ENCODE assay signal across 16 cellular contexts in genomic region chr1:157523774-157524501, GRCh38. TPM values are rescaled to one million over a fixed set of nuclear protein-coding genes. Genes with fewer than 3 reads are reported as not detected.
DNase-seq lines count a peak whose midpoint lies in the region; ATAC-seq and TF ChIP-seq lines count a peak whose summit lies in the region.
"Had no signal": no experiment of that assay in that cellular context is flagged by ENCODE, and none has a peak within 500 bp of the region (broad histone marks: within the 10 kb centered on the region; RNA-seq: fewer than 3 reads in every experiment).

No MANE protein-coding gene starts in this region.

- H3K36me3 ChIP-seq in OCI-LY1 (ENCODE audit: insufficient read depth, low read length), result peaks cover 15% of the 10 kb centered on the region
- no peaks in the 10 kb centered on the region for H3K36me3 ChIP-seq in adrenal gland (replicated peaks in 1 of 2)
- H3K36me3 ChIP-seq: Peyer's patch had no signal

- no peaks in the 10 kb centered on the region for H3K9me3 ChIP-seq in OCI-LY1 (ENCODE audit: low read length)
- no peaks in the 10 kb centered on the region for H3K9me3 ChIP-seq in adrenal gland (replicated peaks in 1 of 3)
- H3K9me3 ChIP-seq: Peyer's patch had no signal

- no peak overlapping the region for H3K4me2 ChIP-seq in OCI-LY1 (ENCODE audit: low read length)

- no peaks in the 10 kb centered on the region for H4K20me1 ChIP-seq in OCI-LY1 (ENCODE audit: insufficient read depth, low read length)

- no peaks in the 10 kb centered on the region for H3K9me2 ChIP-seq in OCI-LY1 (ENCODE audit: low read depth, low read length)

- TF ChIP-seq CTCF in GM10248 (IDR thresholded peaks at IDR 0.05; ENCODE audit: control extremely low read depth, extremely low read depth, low read depth, missing control alignments) (no peak), OCI-LY1 (IDR thresholded peaks at IDR 0.05; ENCODE audit: low read length) (no peak), adrenal gland (IDR thresholded peaks at IDR 0.05) (no peak)

- intact Hi-C loops in adrenal gland (cut with DNase I), result no loop called here

- peak; percentile 78 for ATAC-seq in GM19351 (IDR thresholded peaks at IDR 0.05; ENCODE audit: unreplicated experiment)
- peak; percentile 61 for ATAC-seq in HG02759 (IDR thresholded peaks at IDR 0.05; ENCODE audit: unreplicated experiment)
- no peak for ATAC-seq in HG03097 (IDR thresholded peaks at IDR 0.05; ENCODE audit: low FRiP score, unreplicated experiment)
- ATAC-seq: HCT116 had no signal

- WGBS in adrenal gland, 4 donors, result 81 to 89% (median 83%) methylated on average over 4 to 5 of the region's 5 CpGs

- peak; percentile 48 for DNase-seq in GM10248 (ENCODE audit: extremely low spot score)
- no peak for DNase-seq in stimulated activated CD4-positive, alpha-beta T cell treated with anti-CD3 and anti-CD28 coated beads, Interleukin-2, amount 100 ng/mL, for 48 hours
- no peak for DNase-seq in adrenal gland
- no peak for DNase-seq in SK-N-DZ (ENCODE audit: low spot score)
- DNase-seq: activated T-cell treated with anti-CD3 and anti-CD28 coated beads, Interleukin-2, amount 50 U/mL, for 1 hour; KBM-7; NCI-H2107; stimulated activated CD8-positive, alpha-beta memory T cell treated with anti-CD3 and anti-CD28 coated beads, Interleukin-4, amount 100 ng/mL, for 48 hours had no signal

- H3F3A ChIP-seq in OCI-LY1 (ENCODE audit: insufficient read depth, low read length), result no peaks in the 10 kb centered on the region

- CTCF ChIA-PET in GM10248 (lab: Yijun Ruan, JAX), result interaction anchor here (0.7 to 2.6 kb wide), 13 partner anchors 8 to 160 kb away, joined by 3 to 12 read pairs (median 3); no protein-coding TSS in a partner anchor

- H2AFZ ChIP-seq in OCI-LY1 (ENCODE audit: low read length), result no peak overlapping the region

- H3K79me2 ChIP-seq in OCI-LY1 (ENCODE audit: insufficient read depth, low read length), result no peaks in the 10 kb centered on the region

- H3K27ac ChIP-seq in OCI-LY1 (ENCODE audit: low read depth, low read length, poor library complexity, severe bottlenecking), result peak overlapping the region; percentile 3
- H3K27ac ChIP-seq in adrenal gland, result no peak overlapping the region

- H3K4me3 ChIP-seq in OCI-LY1 (ENCODE audit: low read depth, low read length, poor library complexity, severe bottlenecking), result no peak overlapping the region
- no peak overlapping the region for H3K4me3 ChIP-seq in adrenal gland
- H3K4me3 ChIP-seq: Peyer's patch had no signal

- no peaks in the 10 kb centered on the region for H3K27me3 ChIP-seq in OCI-LY1 (ENCODE audit: insufficient read depth, low read length)
- H3K27me3 ChIP-seq in adrenal gland, result peaks cover 9% of the 10 kb centered on the region
- H3K27me3 ChIP-seq: Peyer's patch had no signal

- H3K4me1 ChIP-seq in OCI-LY1 (ENCODE audit: insufficient read depth, low read length, severe bottlenecking), result peaks cover 14% of the 10 kb centered on the region
- no peaks in the 10 kb centered on the region for H3K4me1 ChIP-seq in adrenal gland (replicated peaks in 1 of 2)
- H3K4me1 ChIP-seq: Peyer's patch had no signal

- H3K9ac ChIP-seq in OCI-LY1 (ENCODE audit: low read length), result no peak overlapping the region

- no peak for TF ChIP-seq POLR2A in adrenal gland (IDR thresholded peaks at IDR 0.05)

- POLR2A ChIA-PET in GM10248 (lab: Yijun Ruan, JAX), result interaction anchor here (0.5 kb wide), 1 partner anchor 278 kb away, joined by 3 read pairs; no protein-coding TSS in a partner anchor

RNA-seq across cellular contexts. Expression of gene FCRL5, which starts 28.4 kb away (rescaled TPM):
- total RNA-seq in adrenal gland, result under 1 TPM in 3 of 8 donors, not detected in 5; 0.14 to 0.36 (median 0.24) TPM
- polyA plus RNA-seq in adrenal gland, result 1 to 10 TPM in 1 of 3 donors, under 1 TPM in 2; under 0.01 to 1.1 (median 0.40) TPM
- not detected in 2 replicates for polyA plus RNA-seq in SK-N-DZ (2014; cell fraction: cytosol; rRNA removed)
- not detected in 2 replicates for polyA plus RNA-seq in SK-N-DZ (2014; cell fraction: nucleus; rRNA removed)
- total RNA-seq: epithelial cell of proximal tubule, skeletal muscle tissue had no signal
